1 cellular context compared by ENCODE assay signal in the genomic region with DNA sequence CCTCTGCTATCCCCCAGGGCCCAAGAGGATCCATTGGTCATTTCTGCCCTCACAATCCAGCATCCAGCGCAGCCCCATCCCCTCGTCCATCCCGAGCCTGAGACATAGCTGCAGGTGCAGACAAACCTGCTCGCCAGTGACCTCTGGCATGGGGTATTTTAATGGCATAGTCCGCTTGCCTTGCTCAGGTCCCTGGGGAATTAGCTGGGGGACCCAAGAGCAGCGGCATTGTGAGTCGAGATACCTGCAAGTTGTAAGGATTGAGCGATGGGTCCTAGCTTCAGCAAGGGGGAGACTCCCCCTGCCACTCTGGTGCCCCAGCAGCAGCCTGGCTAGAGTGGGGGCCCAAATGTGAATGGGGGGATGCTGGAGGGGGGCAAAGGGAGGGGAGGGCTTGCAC.
TF ChIP-seq lines count a peak whose summit lies in the region.

No MANE protein-coding gene starts in this region.

TF ChIP-seq in WTC11, 78 proteins besides CTCF, POLR2A, EP300 and RAD21 (continued from another document):
- TF ChIP-seq, protein P1, sequence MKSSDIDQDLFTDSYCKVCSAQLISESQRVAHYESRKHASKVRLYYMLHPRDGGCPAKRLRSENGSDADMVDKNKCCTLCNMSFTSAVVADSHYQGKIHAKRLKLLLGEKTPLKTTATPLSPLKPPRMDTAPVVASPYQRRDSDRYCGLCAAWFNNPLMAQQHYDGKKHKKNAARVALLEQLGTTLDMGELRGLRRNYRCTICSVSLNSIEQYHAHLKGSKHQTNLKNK (CRISPR knock-in tag; IDR thresholded peaks at IDR 0.05), result no peak
- TF ChIP-seq, protein P2, sequence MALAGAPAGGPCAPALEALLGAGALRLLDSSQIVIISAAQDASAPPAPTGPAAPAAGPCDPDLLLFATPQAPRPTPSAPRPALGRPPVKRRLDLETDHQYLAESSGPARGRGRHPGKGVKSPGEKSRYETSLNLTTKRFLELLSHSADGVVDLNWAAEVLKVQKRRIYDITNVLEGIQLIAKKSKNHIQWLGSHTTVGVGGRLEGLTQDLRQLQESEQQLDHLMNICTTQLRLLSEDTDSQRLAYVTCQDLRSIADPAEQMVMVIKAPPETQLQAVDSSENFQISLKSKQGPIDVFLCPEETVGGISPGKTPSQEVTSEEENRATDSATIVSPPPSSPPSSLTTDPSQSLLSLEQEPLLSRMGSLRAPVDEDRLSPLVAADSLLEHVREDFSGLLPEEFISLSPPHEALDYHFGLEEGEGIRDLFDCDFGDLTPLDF (CRISPR knock-in tag; IDR thresholded peaks at IDR 0.05), result no peak
- TF ChIP-seq, protein P3, sequence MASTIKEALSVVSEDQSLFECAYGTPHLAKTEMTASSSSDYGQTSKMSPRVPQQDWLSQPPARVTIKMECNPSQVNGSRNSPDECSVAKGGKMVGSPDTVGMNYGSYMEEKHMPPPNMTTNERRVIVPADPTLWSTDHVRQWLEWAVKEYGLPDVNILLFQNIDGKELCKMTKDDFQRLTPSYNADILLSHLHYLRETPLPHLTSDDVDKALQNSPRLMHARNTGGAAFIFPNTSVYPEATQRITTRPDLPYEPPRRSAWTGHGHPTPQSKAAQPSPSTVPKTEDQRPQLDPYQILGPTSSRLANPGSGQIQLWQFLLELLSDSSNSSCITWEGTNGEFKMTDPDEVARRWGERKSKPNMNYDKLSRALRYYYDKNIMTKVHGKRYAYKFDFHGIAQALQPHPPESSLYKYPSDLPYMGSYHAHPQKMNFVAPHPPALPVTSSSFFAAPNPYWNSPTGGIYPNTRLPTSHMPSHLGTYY (CRISPR knock-in tag; IDR thresholded peaks at IDR 0.05), result no peak
- TF ChIP-seq ELF4 (CRISPR knock-in tag; IDR thresholded peaks at IDR 0.05; ENCODE audit: low read depth), result no peak
- TF ChIP-seq JUN (CRISPR knock-in tag; IDR thresholded peaks at IDR 0.05), result no peak
- TF ChIP-seq, protein P4, sequence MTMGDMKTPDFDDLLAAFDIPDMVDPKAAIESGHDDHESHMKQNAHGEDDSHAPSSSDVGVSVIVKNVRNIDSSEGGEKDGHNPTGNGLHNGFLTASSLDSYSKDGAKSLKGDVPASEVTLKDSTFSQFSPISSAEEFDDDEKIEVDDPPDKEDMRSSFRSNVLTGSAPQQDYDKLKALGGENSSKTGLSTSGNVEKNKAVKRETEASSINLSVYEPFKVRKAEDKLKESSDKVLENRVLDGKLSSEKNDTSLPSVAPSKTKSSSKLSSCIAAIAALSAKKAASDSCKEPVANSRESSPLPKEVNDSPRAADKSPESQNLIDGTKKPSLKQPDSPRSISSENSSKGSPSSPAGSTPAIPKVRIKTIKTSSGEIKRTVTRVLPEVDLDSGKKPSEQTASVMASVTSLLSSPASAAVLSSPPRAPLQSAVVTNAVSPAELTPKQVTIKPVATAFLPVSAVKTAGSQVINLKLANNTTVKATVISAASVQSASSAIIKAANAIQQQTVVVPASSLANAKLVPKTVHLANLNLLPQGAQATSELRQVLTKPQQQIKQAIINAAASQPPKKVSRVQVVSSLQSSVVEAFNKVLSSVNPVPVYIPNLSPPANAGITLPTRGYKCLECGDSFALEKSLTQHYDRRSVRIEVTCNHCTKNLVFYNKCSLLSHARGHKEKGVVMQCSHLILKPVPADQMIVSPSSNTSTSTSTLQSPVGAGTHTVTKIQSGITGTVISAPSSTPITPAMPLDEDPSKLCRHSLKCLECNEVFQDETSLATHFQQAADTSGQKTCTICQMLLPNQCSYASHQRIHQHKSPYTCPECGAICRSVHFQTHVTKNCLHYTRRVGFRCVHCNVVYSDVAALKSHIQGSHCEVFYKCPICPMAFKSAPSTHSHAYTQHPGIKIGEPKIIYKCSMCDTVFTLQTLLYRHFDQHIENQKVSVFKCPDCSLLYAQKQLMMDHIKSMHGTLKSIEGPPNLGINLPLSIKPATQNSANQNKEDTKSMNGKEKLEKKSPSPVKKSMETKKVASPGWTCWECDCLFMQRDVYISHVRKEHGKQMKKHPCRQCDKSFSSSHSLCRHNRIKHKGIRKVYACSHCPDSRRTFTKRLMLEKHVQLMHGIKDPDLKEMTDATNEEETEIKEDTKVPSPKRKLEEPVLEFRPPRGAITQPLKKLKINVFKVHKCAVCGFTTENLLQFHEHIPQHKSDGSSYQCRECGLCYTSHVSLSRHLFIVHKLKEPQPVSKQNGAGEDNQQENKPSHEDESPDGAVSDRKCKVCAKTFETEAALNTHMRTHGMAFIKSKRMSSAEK (CRISPR knock-in tag; IDR thresholded peaks at IDR 0.05; ENCODE audit: borderline replicate concordance), result no peak
- TF ChIP-seq ZNF423 (CRISPR knock-in tag; IDR thresholded peaks at IDR 0.05), result no peak
- TF ChIP-seq CBFB (CRISPR knock-in tag; IDR thresholded peaks at IDR 0.05; ENCODE audit: low read depth), result no peak
- no peak for TF ChIP-seq ATF1 (CRISPR knock-in tag; IDR thresholded peaks at IDR 0.05)
- TF ChIP-seq GABPB1 (CRISPR knock-in tag; IDR thresholded peaks at IDR 0.05), result no peak
